In genomic region chr22:29837780-29838598, GRCh38 we compare ENCODE assay signal across 1 cellular context.
A peak's percentile ranks its signal among the peaks of the same experiment; 100 is the strongest.
TF ChIP-seq lines count a peak whose summit lies in the region.

A gene with protein sequence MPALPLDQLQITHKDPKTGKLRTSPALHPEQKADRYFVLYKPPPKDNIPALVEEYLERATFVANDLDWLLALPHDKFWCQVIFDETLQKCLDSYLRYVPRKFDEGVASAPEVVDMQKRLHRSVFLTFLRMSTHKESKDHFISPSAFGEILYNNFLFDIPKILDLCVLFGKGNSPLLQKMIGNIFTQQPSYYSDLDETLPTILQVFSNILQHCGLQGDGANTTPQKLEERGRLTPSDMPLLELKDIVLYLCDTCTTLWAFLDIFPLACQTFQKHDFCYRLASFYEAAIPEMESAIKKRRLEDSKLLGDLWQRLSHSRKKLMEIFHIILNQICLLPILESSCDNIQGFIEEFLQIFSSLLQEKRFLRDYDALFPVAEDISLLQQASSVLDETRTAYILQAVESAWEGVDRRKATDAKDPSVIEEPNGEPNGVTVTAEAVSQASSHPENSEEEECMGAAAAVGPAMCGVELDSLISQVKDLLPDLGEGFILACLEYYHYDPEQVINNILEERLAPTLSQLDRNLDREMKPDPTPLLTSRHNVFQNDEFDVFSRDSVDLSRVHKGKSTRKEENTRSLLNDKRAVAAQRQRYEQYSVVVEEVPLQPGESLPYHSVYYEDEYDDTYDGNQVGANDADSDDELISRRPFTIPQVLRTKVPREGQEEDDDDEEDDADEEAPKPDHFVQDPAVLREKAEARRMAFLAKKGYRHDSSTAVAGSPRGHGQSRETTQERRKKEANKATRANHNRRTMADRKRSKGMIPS (minus strand): TSS chr22:29838274. CDS start chr22:29832325, 5,949 bp downstream.

TF ChIP-seq in K562, 482 proteins besides CTCF, POLR2A, EP300 and RAD21 (continued from another document and continues in another):
- TF ChIP-seq, protein P1, sequence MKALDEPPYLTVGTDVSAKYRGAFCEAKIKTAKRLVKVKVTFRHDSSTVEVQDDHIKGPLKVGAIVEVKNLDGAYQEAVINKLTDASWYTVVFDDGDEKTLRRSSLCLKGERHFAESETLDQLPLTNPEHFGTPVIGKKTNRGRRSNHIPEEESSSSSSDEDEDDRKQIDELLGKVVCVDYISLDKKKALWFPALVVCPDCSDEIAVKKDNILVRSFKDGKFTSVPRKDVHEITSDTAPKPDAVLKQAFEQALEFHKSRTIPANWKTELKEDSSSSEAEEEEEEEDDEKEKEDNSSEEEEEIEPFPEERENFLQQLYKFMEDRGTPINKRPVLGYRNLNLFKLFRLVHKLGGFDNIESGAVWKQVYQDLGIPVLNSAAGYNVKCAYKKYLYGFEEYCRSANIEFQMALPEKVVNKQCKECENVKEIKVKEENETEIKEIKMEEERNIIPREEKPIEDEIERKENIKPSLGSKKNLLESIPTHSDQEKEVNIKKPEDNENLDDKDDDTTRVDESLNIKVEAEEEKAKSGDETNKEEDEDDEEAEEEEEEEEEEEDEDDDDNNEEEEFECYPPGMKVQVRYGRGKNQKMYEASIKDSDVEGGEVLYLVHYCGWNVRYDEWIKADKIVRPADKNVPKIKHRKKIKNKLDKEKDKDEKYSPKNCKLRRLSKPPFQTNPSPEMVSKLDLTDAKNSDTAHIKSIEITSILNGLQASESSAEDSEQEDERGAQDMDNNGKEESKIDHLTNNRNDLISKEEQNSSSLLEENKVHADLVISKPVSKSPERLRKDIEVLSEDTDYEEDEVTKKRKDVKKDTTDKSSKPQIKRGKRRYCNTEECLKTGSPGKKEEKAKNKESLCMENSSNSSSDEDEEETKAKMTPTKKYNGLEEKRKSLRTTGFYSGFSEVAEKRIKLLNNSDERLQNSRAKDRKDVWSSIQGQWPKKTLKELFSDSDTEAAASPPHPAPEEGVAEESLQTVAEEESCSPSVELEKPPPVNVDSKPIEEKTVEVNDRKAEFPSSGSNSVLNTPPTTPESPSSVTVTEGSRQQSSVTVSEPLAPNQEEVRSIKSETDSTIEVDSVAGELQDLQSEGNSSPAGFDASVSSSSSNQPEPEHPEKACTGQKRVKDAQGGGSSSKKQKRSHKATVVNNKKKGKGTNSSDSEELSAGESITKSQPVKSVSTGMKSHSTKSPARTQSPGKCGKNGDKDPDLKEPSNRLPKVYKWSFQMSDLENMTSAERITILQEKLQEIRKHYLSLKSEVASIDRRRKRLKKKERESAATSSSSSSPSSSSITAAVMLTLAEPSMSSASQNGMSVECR (CRISPR knock-in tag; IDR thresholded peaks at IDR 0.05): peak; percentile 79; the same call in 1 of the 2 replicates
- peak; percentile 92 for TF ChIP-seq ELF2 (CRISPR knock-in tag; IDR thresholded peaks at IDR 0.05)
- no peak for TF ChIP-seq REST (CRISPR knock-in tag; IDR thresholded peaks at IDR 0.05; ENCODE audit: low read depth)
- no peak for TF ChIP-seq ZBTB33 (CRISPR knock-in tag; IDR thresholded peaks at IDR 0.05)
- 0 out of 2 replicates have a peak, but pooled peaks have one; percentile 61 for TF ChIP-seq FOXP1 (CRISPR knock-in tag; IDR thresholded peaks at IDR 0.05)
- no peak for TF ChIP-seq CREB1 (IDR thresholded peaks at IDR 0.05)
- TF ChIP-seq CREB1 (CRISPR knock-in tag; IDR thresholded peaks at IDR 0.05): peak; percentile 45; the same call in 1 of the 2 replicates
- peak; percentile 82 for TF ChIP-seq SUPT5H (IDR thresholded peaks at IDR 0.05)
- no peak for TF ChIP-seq CHCHD3 (CRISPR knock-in tag; IDR thresholded peaks at IDR 0.05)
- TF ChIP-seq, protein P2, sequence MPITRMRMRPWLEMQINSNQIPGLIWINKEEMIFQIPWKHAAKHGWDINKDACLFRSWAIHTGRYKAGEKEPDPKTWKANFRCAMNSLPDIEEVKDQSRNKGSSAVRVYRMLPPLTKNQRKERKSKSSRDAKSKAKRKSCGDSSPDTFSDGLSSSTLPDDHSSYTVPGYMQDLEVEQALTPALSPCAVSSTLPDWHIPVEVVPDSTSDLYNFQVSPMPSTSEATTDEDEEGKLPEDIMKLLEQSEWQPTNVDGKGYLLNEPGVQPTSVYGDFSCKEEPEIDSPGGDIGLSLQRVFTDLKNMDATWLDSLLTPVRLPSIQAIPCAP (CRISPR knock-in tag; IDR thresholded peaks at IDR 0.05; ENCODE audit: borderline replicate concordance): no peak
- peak; percentile 84 for TF ChIP-seq CXXC5 (CRISPR knock-in tag; IDR thresholded peaks at IDR 0.05)
- 0 out of 4 replicates have a peak, but pooled peaks of 1 of the 2 experiments have one; percentile 26 for TF ChIP-seq ETV6 (IDR thresholded peaks at IDR 0.05; ENCODE audit: borderline replicate concordance in 1 of 2, low read depth in 2 of 2, low read length in 1 of 2)
- no peak for TF ChIP-seq ETV6 (CRISPR knock-in tag; IDR thresholded peaks at IDR 0.05; ENCODE audit: borderline replicate concordance)
- peak; percentile 38; the same call in 1 of the 2 replicates for TF ChIP-seq ESRRA (IDR thresholded peaks at IDR 0.05; ENCODE audit: borderline replicate concordance, low read depth)
- TF ChIP-seq POLR2AphosphoS5 (IDR thresholded peaks at IDR 0.05; ENCODE audit: control insufficient read depth, insufficient read depth, low read depth, low read length): 0 out of 2 replicates have a peak, but pooled peaks have one; percentile 15
- TF ChIP-seq E2F8 (IDR thresholded peaks at IDR 0.05; ENCODE audit: low read depth, partially characterized antibody): peak; percentile 84
- TF ChIP-seq EP400 (IDR thresholded peaks at IDR 0.05): peak; percentile 55; the same call in 1 of the 2 replicates
- TF ChIP-seq NR1H2 (CRISPR knock-in tag; IDR thresholded peaks at IDR 0.05): peak; percentile 75; the same call in 1 of the 2 replicates
- TF ChIP-seq ATF7 (IDR thresholded peaks at IDR 0.05): peak; percentile 73
- no peak for TF ChIP-seq CBFA2T2 (conservative IDR thresholded peaks at IDR 0.05)
- TF ChIP-seq LCOR (CRISPR knock-in tag; IDR thresholded peaks at IDR 0.05): 0 out of 2 replicates have a peak, but pooled peaks have one; percentile 49
- TF ChIP-seq CBX5 (IDR thresholded peaks at IDR 0.05; ENCODE audit: borderline replicate concordance, low read depth): no peak
- no peak for TF ChIP-seq POLR2AphosphoS2 (IDR thresholded peaks at IDR 0.05; ENCODE audit: low read length)
- peak; percentile 52; the same call in 1 of the 2 replicates for TF ChIP-seq MAX (CRISPR knock-in tag; IDR thresholded peaks at IDR 0.05)
- TF ChIP-seq ZNF717 (CRISPR knock-in tag; IDR thresholded peaks at IDR 0.05): no peak
- TF ChIP-seq, protein P3, sequence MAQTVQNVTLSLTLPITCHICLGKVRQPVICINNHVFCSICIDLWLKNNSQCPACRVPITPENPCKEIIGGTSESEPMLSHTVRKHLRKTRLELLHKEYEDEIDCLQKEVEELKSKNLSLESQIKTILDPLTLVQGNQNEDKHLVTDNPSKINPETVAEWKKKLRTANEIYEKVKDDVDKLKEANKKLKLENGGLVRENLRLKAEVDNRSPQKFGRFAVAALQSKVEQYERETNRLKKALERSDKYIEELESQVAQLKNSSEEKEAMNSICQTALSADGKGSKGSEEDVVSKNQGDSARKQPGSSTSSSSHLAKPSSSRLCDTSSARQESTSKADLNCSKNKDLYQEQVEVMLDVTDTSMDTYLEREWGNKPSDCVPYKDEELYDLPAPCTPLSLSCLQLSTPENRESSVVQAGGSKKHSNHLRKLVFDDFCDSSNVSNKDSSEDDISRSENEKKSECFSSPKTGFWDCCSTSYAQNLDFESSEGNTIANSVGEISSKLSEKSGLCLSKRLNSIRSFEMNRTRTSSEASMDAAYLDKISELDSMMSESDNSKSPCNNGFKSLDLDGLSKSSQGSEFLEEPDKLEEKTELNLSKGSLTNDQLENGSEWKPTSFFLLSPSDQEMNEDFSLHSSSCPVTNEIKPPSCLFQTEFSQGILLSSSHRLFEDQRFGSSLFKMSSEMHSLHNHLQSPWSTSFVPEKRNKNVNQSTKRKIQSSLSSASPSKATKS (CRISPR knock-in tag; IDR thresholded peaks at IDR 0.05): no peak
- TF ChIP-seq ZNF280A (IDR thresholded peaks at IDR 0.05; ENCODE audit: low read depth, partially characterized antibody): peak; percentile 56
- TF ChIP-seq STAG1 (CRISPR knock-in tag; IDR thresholded peaks at IDR 0.05; ENCODE audit: borderline replicate concordance): no peak
- TF ChIP-seq MAFF (IDR thresholded peaks at IDR 0.05; ENCODE audit: low read length): no peak
- no peak for TF ChIP-seq BCOR (IDR thresholded peaks at IDR 0.05)
- TF ChIP-seq ZNF184 (CRISPR knock-in tag; IDR thresholded peaks at IDR 0.05): no peak
- TF ChIP-seq TBP (optimal IDR thresholded peaks at IDR 0.05; ENCODE audit: low read depth, low read length): peak; percentile 35
- TF ChIP-seq MITF (IDR thresholded peaks at IDR 0.05): peak; percentile 6; the same call in 1 of the 2 replicates
- TF ChIP-seq KDM4B (IDR thresholded peaks at IDR 0.05; ENCODE audit: borderline replicate concordance in 2 of 2, low read depth in 1 of 2): peak in 1 of 2 experiments; percentile 58; a peak in 1 of 4 replicates
